15 cellular contexts compared by ENCODE assay signal in genomic region chr4:76061977-76062376, GRCh38. TPM values are rescaled to one million over a fixed set of nuclear protein-coding genes. Genes with fewer than 3 reads are reported as not detected.
DNase-seq lines count a peak whose midpoint lies in the region; ATAC-seq and TF ChIP-seq lines count a peak whose summit lies in the region.
"Had no signal": no experiment of that assay in that cellular context is flagged by ENCODE, and none has a peak within 500 bp of the region (broad histone marks: within the 10 kb centered on the region; RNA-seq: fewer than 3 reads in every experiment).

No MANE protein-coding gene starts in this region.

- intact Hi-C loops in right lobe of liver (cut with DNase I): loop anchor here in 1 of 2 donors (10.0 kb wide), 1 partner anchor 67 kb away; the partner anchor contains the start of gene SDAD1

- DNase-seq in effector memory CD8-positive, alpha-beta T cell: no peak
- DNase-seq in activated CD4-positive, CD25-positive, alpha-beta regulatory T cell treated with anti-CD3 and anti-CD28 coated beads, Interleukin-2, amount 50 U/mL, for 72 hours: no peak
- no peak for DNase-seq in NCI-H2081 (lab: John Stamatoyannopoulos, UW)
- DNase-seq in right lobe of liver: no peak
- no peak for DNase-seq in LoVo (ENCODE audit: low spot score)
- DNase-seq: activated CD4-positive, alpha-beta T cell treated with anti-CD3 and anti-CD28 coated beads for 48 hours; activated naive CD4-positive, alpha-beta T cell; CD8-positive, alpha-beta memory T cell; foreskin keratinocyte; left cardiac atrium; occipital lobe; SJCRH30 had no signal

- no peak for TF ChIP-seq CTCF in right lobe of liver (IDR thresholded peaks at IDR 0.05)

- peaks cover 2% of the 10 kb centered on the region for H3K36me3 Mint-ChIP-seq in effector memory CD8-positive, alpha-beta T cell (ENCODE audit: insufficient read depth)
- H3K36me3 Mint-ChIP-seq: CD8-positive, alpha-beta memory T cell had no signal

- no peak overlapping the region for H3K27ac Mint-ChIP-seq in effector memory CD8-positive, alpha-beta T cell
- H3K27ac Mint-ChIP-seq: CD8-positive, alpha-beta memory T cell had no signal

- H3K4me1 ChIP-seq in right lobe of liver: peaks cover 0 to 7% (median under 1%) of the 10 kb centered on the region in 4 donors

- H3K4me3 Mint-ChIP-seq in effector memory CD8-positive, alpha-beta T cell: no peak overlapping the region
- H3K4me3 Mint-ChIP-seq: CD8-positive, alpha-beta memory T cell had no signal

- H3K4me1 Mint-ChIP-seq in effector memory CD8-positive, alpha-beta T cell (ENCODE audit: low read depth in 2 of 2): no peaks in the 10 kb centered on the region
- H3K4me1 Mint-ChIP-seq: CD8-positive, alpha-beta memory T cell had no signal

- WGBS in right lobe of liver (ENCODE audit: insufficient coverage, low coverage, low lambda C conversion rate, missing lambda C conversion rate): 67% methylated on average over 1 of the region's 1 CpG

- no peaks in the 10 kb centered on the region for H3K27me3 ChIP-seq in right lobe of liver
- H3K27me3 ChIP-seq: foreskin keratinocyte, SJCRH30 had no signal

- H3K9me3 Mint-ChIP-seq in effector memory CD8-positive, alpha-beta T cell: no peaks in the 10 kb centered on the region
- H3K9me3 Mint-ChIP-seq: CD8-positive, alpha-beta memory T cell had no signal

- peak; percentile 44 for ATAC-seq in GM18520 (IDR thresholded peaks at IDR 0.05; ENCODE audit: unreplicated experiment)
- peak; percentile 65 for ATAC-seq in GM21576 (IDR thresholded peaks at IDR 0.05; ENCODE audit: unreplicated experiment)
- ATAC-seq in HG03457 (IDR thresholded peaks at IDR 0.05; ENCODE audit: unreplicated experiment): peak; percentile 44
- peak; percentile 35 for ATAC-seq in effector memory CD8-positive, alpha-beta T cell (replicated peaks)
- ATAC-seq in right lobe of liver: no peak
- ATAC-seq: foreskin keratinocyte, left cardiac atrium had no signal

- H3K9me3 ChIP-seq in right lobe of liver: no peaks in the 10 kb centered on the region

- no peak overlapping the region for H3K4me3 ChIP-seq in right lobe of liver
- H3K4me3 ChIP-seq: SJCRH30 had no signal

- H3K27me3 Mint-ChIP-seq in effector memory CD8-positive, alpha-beta T cell: no peaks in the 10 kb centered on the region
- H3K27me3 Mint-ChIP-seq: CD8-positive, alpha-beta memory T cell had no signal

- TF ChIP-seq POLR2A in right lobe of liver (IDR thresholded peaks at IDR 0.05): no peak

- H3K36me3 ChIP-seq in right lobe of liver: no peaks in the 10 kb centered on the region
- H3K36me3 ChIP-seq: SJCRH30 had no signal

- H3K27ac ChIP-seq in right lobe of liver: no peak overlapping the region
- H3K27ac ChIP-seq: foreskin keratinocyte, SJCRH30 had no signal

RNA-seq across cellular contexts. Expression of gene ART3, which starts 12.5 kb away (rescaled TPM):
- total RNA-seq in right lobe of liver: not detected
- total RNA-seq: CD8-positive, alpha-beta memory T cell; foreskin keratinocyte had no signal

RNA-seq across cellular contexts. Expression of gene CXCL11, which starts 26.1 kb away (rescaled TPM):
- total RNA-seq in right lobe of liver: under 1 TPM in 2 of 6 experiments, not detected in 4; 0.20 to 0.35 TPM
- total RNA-seq: occipital lobe, SJCRH30 had no signal

RNA-seq across cellular contexts. Expression of gene CXCL10, which starts 38.7 kb away (rescaled TPM):
- total RNA-seq in right lobe of liver: 1 to 10 TPM in 4 of 6 experiments, under 1 TPM in 1, not detected in 1; 0.42 to 7.0 (median 5.4) TPM
- total RNA-seq: SJCRH30 had no signal

RNA-seq across cellular contexts. Expression of gene CXCL9, which starts 54.7 kb away (rescaled TPM):
- 1 to 10 TPM in 4 of 6 experiments, under 1 TPM in 1, not detected in 1; 0.73 to 3.6 (median 2.6) TPM for total RNA-seq in right lobe of liver
- total RNA-seq: foreskin keratinocyte, occipital lobe, SJCRH30 had no signal

Comparison
In these comparisons a context has a peak if more than half of its experiments do, and no peak if none do; other contexts are left out.
1. ATAC-seq: peak in GM18520 (single experiment), GM21576 (single experiment), HG03457 (single experiment) and effector memory CD8-positive, alpha-beta T cell (single experiment); none in right lobe of liver (0 of 4).